In the genomic region with DNA sequence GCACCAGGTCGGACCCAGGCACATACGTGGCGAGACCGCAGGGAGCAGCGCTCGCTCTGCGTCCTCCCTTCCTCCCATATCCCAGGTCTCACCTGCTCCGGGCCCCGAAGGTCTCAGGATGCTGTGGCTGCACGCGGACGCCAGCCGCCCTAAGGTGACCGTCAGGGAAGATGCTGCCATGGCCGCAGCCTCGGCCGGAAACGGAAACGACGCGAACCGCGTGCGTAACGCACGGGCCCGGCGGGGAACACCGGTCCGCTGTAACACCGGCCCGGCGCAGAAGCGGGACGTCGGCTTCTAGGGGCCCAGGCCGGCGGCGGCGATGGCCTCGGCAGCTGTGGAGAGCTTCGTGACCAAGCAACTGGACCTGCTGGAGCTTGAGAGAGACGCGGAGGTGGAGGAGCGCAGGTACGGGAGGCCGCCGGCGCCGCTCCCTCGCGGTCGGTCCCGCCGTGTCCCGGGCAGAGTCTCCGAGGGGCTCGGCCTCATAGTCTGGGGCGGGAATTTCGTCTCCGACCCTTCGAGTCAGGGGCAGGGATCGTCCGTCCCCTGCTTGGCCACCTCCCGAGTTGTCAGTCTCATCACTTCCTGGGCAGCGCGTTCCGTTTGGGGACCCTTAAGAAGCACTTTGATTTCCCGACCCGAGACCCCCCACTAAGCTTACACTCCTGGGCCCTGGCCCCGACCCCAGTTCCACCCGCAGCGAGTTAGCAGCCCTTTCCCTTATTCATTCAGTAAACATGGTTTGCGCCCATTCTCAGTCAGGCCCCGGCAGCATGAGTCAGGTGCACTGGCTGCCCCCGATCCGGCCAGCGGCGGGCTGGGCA, we compare ENCODE assay signal across 1 cellular context.
A peak's percentile ranks its signal among the peaks of the same experiment; 100 is the strongest.
TF ChIP-seq lines count a peak whose summit lies in the region.

A gene (plus strand): TSS at position 261 of the 827 bp plus-strand sequence. CDS start 62 bp downstream, at position 323.
A gene (minus strand): TSS at position 202 of the 827 bp plus-strand sequence. CDS start 22 bp downstream, at position 180.

TF ChIP-seq in HepG2, 621 proteins besides CTCF, POLR2A, EP300 and RAD21 (continued from another document and continues in another):
- TF ChIP-seq, protein P1, sequence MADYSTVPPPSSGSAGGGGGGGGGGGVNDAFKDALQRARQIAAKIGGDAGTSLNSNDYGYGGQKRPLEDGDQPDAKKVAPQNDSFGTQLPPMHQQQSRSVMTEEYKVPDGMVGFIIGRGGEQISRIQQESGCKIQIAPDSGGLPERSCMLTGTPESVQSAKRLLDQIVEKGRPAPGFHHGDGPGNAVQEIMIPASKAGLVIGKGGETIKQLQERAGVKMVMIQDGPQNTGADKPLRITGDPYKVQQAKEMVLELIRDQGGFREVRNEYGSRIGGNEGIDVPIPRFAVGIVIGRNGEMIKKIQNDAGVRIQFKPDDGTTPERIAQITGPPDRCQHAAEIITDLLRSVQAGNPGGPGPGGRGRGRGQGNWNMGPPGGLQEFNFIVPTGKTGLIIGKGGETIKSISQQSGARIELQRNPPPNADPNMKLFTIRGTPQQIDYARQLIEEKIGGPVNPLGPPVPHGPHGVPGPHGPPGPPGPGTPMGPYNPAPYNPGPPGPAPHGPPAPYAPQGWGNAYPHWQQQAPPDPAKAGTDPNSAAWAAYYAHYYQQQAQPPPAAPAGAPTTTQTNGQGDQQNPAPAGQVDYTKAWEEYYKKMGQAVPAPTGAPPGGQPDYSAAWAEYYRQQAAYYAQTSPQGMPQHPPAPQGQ (CRISPR knock-in tag; IDR thresholded peaks at IDR 0.05; ENCODE audit: borderline replicate concordance) = no peak
- TF ChIP-seq EED (CRISPR knock-in tag; IDR thresholded peaks at IDR 0.05) (0 out of 2 replicates have a peak, but pooled peaks have one; percentile 38), ZNF605 (CRISPR knock-in tag; IDR thresholded peaks at IDR 0.05) (peak; percentile 45), SMAD9 (CRISPR knock-in tag; IDR thresholded peaks at IDR 0.05) (peak; percentile 69; the same call in 1 of the 2 replicates), KAT2B (IDR thresholded peaks at IDR 0.05; ENCODE audit: borderline replicate concordance, low read depth, low read length) (no peak), KMT2B (CRISPR knock-in tag; IDR thresholded peaks at IDR 0.05) (peak; percentile 98), ZNF557 (CRISPR knock-in tag; IDR thresholded peaks at IDR 0.05) (no peak; the same call in 1 of the 2 replicates), ZNF549 (CRISPR knock-in tag; IDR thresholded peaks at IDR 0.05) (no peak), ZSCAN12 (CRISPR knock-in tag; IDR thresholded peaks at IDR 0.05) (no peak), RNF2 (conservative IDR thresholded peaks at IDR 0.05; ENCODE audit: low read depth) (no peak), KLF11 (CRISPR knock-in tag; IDR thresholded peaks at IDR 0.05) (no peak; the same call in 1 of the 2 replicates), ZNF232 (CRISPR knock-in tag; IDR thresholded peaks at IDR 0.05; ENCODE audit: borderline replicate concordance) (0 out of 2 replicates have a peak, but pooled peaks have one; percentile 15), ZNF709 (CRISPR knock-in tag; IDR thresholded peaks at IDR 0.05) (peak; percentile 97), ZNF329 (CRISPR knock-in tag; IDR thresholded peaks at IDR 0.05; ENCODE audit: low read depth) (peak; percentile 77; the same call in 1 of the 2 replicates), ELF4 (CRISPR knock-in tag; IDR thresholded peaks at IDR 0.05; ENCODE audit: borderline replicate concordance) (no peak), SIX4 (CRISPR knock-in tag; IDR thresholded peaks at IDR 0.05) (peak; percentile 60; the same call in 1 of the 2 replicates), KDM5A (IDR thresholded peaks at IDR 0.05; ENCODE audit: borderline replicate concordance, low read length) (peak; percentile 99), SYNCRIP (IDR thresholded peaks at IDR 0.05; ENCODE audit: insufficient read depth, low read depth, low read length) (no peak), PCBP2 (optimal IDR thresholded peaks at IDR 0.05; ENCODE audit: low read depth, low read length, poor library complexity, severe bottlenecking) (no peak), ZFP36L2 (CRISPR knock-in tag; IDR thresholded peaks at IDR 0.05) (peak; percentile 69; the same call in 1 of the 2 replicates), TMF1 (CRISPR knock-in tag; IDR thresholded peaks at IDR 0.05; ENCODE audit: low read depth) (peak; percentile 86; the same call in 1 of the 2 replicates), CC2D1A (CRISPR knock-in tag; IDR thresholded peaks at IDR 0.05) (no peak), ZNF703 (CRISPR knock-in tag; IDR thresholded peaks at IDR 0.05; ENCODE audit: borderline replicate concordance) (peak; percentile 88), BORCS8-MEF2B (CRISPR knock-in tag; IDR thresholded peaks at IDR 0.05) (peak; percentile 77), ZNF33A (CRISPR knock-in tag; IDR thresholded peaks at IDR 0.05; ENCODE audit: borderline replicate concordance) (0 out of 2 replicates have a peak, but pooled peaks have one; percentile 67), ZNF839 (CRISPR knock-in tag; IDR thresholded peaks at IDR 0.05; ENCODE audit: borderline replicate concordance) (peak; percentile 49; the same call in 1 of the 2 replicates), ZNF326 (CRISPR knock-in tag; IDR thresholded peaks at IDR 0.05; ENCODE audit: borderline replicate concordance) (no peak), NCOA5 (CRISPR knock-in tag; IDR thresholded peaks at IDR 0.05) (no peak)
- TF ChIP-seq, protein P2, sequence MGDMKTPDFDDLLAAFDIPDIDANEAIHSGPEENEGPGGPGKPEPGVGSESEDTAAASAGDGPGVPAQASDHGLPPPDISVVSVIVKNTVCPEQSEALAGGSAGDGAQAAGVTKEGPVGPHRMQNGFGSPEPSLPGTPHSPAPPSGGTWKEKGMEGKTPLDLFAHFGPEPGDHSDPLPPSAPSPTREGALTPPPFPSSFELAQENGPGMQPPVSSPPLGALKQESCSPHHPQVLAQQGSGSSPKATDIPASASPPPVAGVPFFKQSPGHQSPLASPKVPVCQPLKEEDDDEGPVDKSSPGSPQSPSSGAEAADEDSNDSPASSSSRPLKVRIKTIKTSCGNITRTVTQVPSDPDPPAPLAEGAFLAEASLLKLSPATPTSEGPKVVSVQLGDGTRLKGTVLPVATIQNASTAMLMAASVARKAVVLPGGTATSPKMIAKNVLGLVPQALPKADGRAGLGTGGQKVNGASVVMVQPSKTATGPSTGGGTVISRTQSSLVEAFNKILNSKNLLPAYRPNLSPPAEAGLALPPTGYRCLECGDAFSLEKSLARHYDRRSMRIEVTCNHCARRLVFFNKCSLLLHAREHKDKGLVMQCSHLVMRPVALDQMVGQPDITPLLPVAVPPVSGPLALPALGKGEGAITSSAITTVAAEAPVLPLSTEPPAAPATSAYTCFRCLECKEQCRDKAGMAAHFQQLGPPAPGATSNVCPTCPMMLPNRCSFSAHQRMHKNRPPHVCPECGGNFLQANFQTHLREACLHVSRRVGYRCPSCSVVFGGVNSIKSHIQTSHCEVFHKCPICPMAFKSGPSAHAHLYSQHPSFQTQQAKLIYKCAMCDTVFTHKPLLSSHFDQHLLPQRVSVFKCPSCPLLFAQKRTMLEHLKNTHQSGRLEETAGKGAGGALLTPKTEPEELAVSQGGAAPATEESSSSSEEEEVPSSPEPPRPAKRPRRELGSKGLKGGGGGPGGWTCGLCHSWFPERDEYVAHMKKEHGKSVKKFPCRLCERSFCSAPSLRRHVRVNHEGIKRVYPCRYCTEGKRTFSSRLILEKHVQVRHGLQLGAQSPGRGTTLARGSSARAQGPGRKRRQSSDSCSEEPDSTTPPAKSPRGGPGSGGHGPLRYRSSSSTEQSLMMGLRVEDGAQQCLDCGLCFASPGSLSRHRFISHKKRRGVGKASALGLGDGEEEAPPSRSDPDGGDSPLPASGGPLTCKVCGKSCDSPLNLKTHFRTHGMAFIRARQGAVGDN (CRISPR knock-in tag; IDR thresholded peaks at IDR 0.05) = peak; percentile 92
- TF ChIP-seq, protein P3, sequence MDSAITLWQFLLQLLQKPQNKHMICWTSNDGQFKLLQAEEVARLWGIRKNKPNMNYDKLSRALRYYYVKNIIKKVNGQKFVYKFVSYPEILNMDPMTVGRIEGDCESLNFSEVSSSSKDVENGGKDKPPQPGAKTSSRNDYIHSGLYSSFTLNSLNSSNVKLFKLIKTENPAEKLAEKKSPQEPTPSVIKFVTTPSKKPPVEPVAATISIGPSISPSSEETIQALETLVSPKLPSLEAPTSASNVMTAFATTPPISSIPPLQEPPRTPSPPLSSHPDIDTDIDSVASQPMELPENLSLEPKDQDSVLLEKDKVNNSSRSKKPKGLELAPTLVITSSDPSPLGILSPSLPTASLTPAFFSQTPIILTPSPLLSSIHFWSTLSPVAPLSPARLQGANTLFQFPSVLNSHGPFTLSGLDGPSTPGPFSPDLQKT (CRISPR knock-in tag; IDR thresholded peaks at IDR 0.05; ENCODE audit: borderline replicate concordance) = peak; percentile 92; the same call in 1 of the 2 replicates
- TF ChIP-seq, protein P4, sequence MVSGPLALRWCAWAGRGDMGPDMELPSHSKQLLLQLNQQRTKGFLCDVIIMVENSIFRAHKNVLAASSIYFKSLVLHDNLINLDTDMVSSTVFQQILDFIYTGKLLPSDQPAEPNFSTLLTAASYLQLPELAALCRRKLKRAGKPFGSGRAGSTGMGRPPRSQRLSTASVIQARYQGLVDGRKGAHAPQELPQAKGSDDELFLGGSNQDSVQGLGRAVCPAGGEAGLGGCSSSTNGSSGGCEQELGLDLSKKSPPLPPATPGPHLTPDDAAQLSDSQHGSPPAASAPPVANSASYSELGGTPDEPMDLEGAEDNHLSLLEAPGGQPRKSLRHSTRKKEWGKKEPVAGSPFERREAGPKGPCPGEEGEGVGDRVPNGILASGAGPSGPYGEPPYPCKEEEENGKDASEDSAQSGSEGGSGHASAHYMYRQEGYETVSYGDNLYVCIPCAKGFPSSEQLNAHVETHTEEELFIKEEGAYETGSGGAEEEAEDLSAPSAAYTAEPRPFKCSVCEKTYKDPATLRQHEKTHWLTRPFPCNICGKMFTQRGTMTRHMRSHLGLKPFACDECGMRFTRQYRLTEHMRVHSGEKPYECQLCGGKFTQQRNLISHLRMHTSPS (CRISPR knock-in tag; IDR thresholded peaks at IDR 0.05; ENCODE audit: low read depth) = no peak
- TF ChIP-seq, protein P5, sequence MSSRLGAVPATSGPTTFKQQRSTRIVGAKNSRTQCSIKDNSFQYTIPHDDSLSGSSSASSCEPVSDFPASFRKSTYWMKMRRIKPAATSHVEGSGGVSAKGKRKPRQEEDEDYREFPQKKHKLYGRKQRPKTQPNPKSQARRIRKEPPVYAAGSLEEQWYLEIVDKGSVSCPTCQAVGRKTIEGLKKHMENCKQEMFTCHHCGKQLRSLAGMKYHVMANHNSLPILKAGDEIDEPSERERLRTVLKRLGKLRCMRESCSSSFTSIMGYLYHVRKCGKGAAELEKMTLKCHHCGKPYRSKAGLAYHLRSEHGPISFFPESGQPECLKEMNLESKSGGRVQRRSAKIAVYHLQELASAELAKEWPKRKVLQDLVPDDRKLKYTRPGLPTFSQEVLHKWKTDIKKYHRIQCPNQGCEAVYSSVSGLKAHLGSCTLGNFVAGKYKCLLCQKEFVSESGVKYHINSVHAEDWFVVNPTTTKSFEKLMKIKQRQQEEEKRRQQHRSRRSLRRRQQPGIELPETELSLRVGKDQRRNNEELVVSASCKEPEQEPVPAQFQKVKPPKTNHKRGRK (CRISPR knock-in tag; IDR thresholded peaks at IDR 0.05) = peak; percentile 86; the same call in 1 of the 2 replicates
- TF ChIP-seq, protein P6, sequence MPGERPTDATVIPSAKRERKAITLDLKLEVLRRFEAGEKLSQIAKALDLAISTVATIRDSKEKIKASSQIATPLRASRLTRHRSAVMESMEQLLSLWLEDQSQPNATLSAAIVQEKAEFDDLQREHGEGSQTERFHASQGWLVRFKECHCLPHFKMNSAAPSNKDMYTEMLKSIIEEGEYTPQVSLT (CRISPR knock-in tag; IDR thresholded peaks at IDR 0.05; ENCODE audit: borderline replicate concordance, low read depth) = no peak; the same call in 1 of the 2 replicates
- TF ChIP-seq, protein P7, sequence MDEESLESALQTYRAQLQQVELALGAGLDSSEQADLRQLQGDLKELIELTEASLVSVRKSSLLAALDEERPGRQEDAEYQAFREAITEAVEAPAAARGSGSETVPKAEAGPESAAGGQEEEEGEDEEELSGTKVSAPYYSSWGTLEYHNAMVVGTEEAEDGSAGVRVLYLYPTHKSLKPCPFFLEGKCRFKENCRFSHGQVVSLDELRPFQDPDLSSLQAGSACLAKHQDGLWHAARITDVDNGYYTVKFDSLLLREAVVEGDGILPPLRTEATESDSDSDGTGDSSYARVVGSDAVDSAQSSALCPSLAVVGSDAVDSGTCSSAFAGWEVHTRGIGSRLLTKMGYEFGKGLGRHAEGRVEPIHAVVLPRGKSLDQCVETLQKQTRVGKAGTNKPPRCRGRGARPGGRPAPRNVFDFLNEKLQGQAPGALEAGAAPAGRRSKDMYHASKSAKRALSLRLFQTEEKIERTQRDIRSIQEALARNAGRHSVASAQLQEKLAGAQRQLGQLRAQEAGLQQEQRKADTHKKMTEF (CRISPR knock-in tag; IDR thresholded peaks at IDR 0.05) = peak; percentile 96
- TF ChIP-seq, protein P8, sequence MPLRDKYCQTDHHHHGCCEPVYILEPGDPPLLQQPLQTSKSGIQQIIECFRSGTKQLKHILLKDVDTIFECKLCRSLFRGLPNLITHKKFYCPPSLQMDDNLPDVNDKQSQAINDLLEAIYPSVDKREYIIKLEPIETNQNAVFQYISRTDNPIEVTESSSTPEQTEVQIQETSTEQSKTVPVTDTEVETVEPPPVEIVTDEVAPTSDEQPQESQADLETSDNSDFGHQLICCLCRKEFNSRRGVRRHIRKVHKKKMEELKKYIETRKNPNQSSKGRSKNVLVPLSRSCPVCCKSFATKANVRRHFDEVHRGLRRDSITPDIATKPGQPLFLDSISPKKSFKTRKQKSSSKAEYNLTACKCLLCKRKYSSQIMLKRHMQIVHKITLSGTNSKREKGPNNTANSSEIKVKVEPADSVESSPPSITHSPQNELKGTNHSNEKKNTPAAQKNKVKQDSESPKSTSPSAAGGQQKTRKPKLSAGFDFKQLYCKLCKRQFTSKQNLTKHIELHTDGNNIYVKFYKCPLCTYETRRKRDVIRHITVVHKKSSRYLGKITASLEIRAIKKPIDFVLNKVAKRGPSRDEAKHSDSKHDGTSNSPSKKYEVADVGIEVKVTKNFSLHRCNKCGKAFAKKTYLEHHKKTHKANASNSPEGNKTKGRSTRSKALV (CRISPR knock-in tag; IDR thresholded peaks at IDR 0.05) = peak; percentile 84; the same call in 1 of the 2 replicates
- TF ChIP-seq, protein P9, sequence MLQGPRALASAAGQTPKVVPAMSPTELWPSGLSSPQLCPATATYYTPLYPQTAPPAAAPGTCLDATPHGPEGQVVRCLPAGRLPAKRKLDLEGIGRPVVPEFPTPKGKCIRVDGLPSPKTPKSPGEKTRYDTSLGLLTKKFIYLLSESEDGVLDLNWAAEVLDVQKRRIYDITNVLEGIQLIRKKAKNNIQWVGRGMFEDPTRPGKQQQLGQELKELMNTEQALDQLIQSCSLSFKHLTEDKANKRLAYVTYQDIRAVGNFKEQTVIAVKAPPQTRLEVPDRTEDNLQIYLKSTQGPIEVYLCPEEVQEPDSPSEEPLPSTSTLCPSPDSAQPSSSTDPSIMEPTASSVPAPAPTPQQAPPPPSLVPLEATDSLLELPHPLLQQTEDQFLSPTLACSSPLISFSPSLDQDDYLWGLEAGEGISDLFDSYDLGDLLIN (CRISPR knock-in tag; IDR thresholded peaks at IDR 0.05; ENCODE audit: borderline replicate concordance) = peak; percentile 33; the same call in 1 of the 2 replicates
